Comparison of ENCODE assay signal across 8 cellular contexts in the genomic region with DNA sequence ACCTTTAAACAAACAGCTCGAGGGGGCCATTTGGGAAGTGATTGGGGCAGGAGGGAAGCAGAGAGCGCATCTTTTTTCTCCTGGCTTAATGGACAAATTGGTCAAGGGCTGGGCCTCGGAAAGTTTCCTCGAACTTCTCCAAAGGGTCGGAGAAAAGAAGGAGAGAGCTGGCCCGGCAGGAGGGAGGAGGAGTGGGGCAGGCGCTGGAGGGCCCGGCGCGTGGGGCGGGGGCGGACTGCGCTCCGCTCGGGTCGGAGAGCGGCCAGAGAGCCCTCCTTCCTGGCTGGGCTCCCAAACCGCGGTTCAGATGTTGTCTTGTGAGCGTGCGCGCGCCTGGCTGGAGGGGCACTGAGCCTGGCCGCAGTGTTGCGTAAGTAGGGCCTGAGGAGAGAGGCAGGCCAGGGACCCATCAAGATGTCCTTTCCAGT. TPM values are rescaled to one million over a fixed set of nuclear protein-coding genes. Genes with fewer than 3 reads are reported as not detected.
DNase-seq lines count a peak whose midpoint lies in the region; ATAC-seq, FAIRE-seq and TF ChIP-seq lines count a peak whose summit lies in the region.

No MANE protein-coding gene starts in this region.

- WGBS in K562 (ENCODE audit: insufficient coverage, low coverage, missing lambda C conversion rate), result 0% methylated on average over 9 of the region's 25 CpGs
- WGBS in small intestine, 3 donors, result 3 to 4% (median 3%) methylated on average over 22 to 25 of the region's 25 CpGs

- intact Hi-C loops in K562 (cut with micrococcal nuclease), result no loop called here

- H3K4me2 ChIP-seq in K562 (ENCODE audit: insufficient read depth, low read length), result no peak overlapping the region

- H3K27me3 ChIP-seq in K562 (ENCODE audit: control insufficient read depth in 2 of 2, insufficient read depth in 2 of 2, low read length in 2 of 2) (peaks cover 8 to 25% of the 10 kb centered on the region in 2 experiments; a peak in 3 of 5 replicates), small intestine (ENCODE audit: control insufficient read depth in 2 of 2, insufficient read depth in 2 of 2, low read length in 2 of 2) (peaks cover 4 to 7% of the 10 kb centered on the region in 2 donors)

- H3K4me3 ChIP-seq in K562, result no peak overlapping the region
- H3K4me3 ChIP-seq in iPS-11a (ENCODE audit: low read depth, low read length), result peak overlapping the region; percentile 40
- peak overlapping the region; percentile 64 for H3K4me3 ChIP-seq in retinal pigment epithelial cell (ENCODE audit: low read length)
- no peak overlapping the region for H3K4me3 ChIP-seq in small intestine (ENCODE audit: low read depth in 1 of 2, low read length in 2 of 2)

- H3K27ac ChIP-seq in K562 (ENCODE audit: extremely low read depth, low read depth, low read length) (no peak overlapping the region), small intestine (ENCODE audit: low read depth in 1 of 2, low read length in 1 of 2) (peak overlapping the region in 1 of 2 donors; percentile 94)

- H3K9ac ChIP-seq in K562 (ENCODE audit: insufficient read depth in 1 of 2, low read depth in 2 of 2, low read length in 2 of 2), result no peak overlapping the region

- POLR2A ChIA-PET in K562 (lab: Yijun Ruan, JAX), result interaction anchor here (0.6 kb wide), 1 partner anchor 761 kb away, joined by 3 read pairs; no protein-coding TSS in a partner anchor

- TF ChIP-seq CTCF in K562 (IDR thresholded peaks at IDR 0.05 in 2 of 3, conservative IDR thresholded peaks at IDR 0.05 in 1 of 3; ENCODE audit: insufficient read depth in 2 of 3, low read depth in 1 of 3, low read length in 3 of 3), result no peak
- TF ChIP-seq CTCF in retinal pigment epithelial cell (conservative IDR thresholded peaks at IDR 0.05; ENCODE audit: low read depth, low read length), result no peak

- no peaks in the 10 kb centered on the region for H3K9me3 ChIP-seq in K562 (replicated peaks; ENCODE audit: control insufficient read depth, insufficient read depth, low read depth, low read length)
- no peaks in the 10 kb centered on the region for H3K9me3 ChIP-seq in small intestine (ENCODE audit: control insufficient read depth, low read depth)

- in situ Hi-C loops in K562 (cut with MboI), result no loop called here

- H3K4me1 ChIP-seq in K562 (replicated peaks in 1 of 2; ENCODE audit: control insufficient read depth in 2 of 2, insufficient read depth in 2 of 2, low read length in 2 of 2) (peaks cover 0 to 4% of the 10 kb centered on the region in 2 experiments; a peak in 2 of 5 replicates), small intestine (ENCODE audit: control insufficient read depth in 2 of 2, insufficient read depth in 1 of 2, low read depth in 1 of 2, low read length in 1 of 2) (no peaks in the 10 kb centered on the region)

- DNase-seq in H4 (ENCODE audit: low spot score) (peak; percentile 89), K562 (ENCODE audit: extremely low read depth in 1 of 4, low spot score in 3 of 4) (peak in 1 of 4 experiments; percentile 11), retinal pigment epithelial cell (ENCODE audit: low read depth) (peak; percentile 39), small intestine (no peak), GM19238 (ENCODE audit: insufficient read length, low spot score) (no peak), RKO (ENCODE audit: low spot score) (no peak)

- CTCF ChIA-PET in K562 (lab: Yijun Ruan, JAX; ENCODE audit: low intra/inter-chr PET ratio), result no interaction called here

- TF ChIP-seq POLR2A in K562 (conservative IDR thresholded peaks at IDR 0.05), result no peak

- BruUV-seq in K562 (replicated peaks; lab: Mats Ljungman, UMichigan), result no TSS peak

- H3K36me3 ChIP-seq in K562 (ENCODE audit: control insufficient read depth, insufficient read depth, low read length), result no peaks in the 10 kb centered on the region
- no peaks in the 10 kb centered on the region for H3K36me3 ChIP-seq in small intestine (ENCODE audit: control insufficient read depth in 2 of 2, insufficient read depth in 2 of 2, low read length in 2 of 2)

- no peaks in the 10 kb centered on the region for H3K9me1 ChIP-seq in K562 (ENCODE audit: control insufficient read depth, insufficient read depth, low read length)

- no peaks in the 10 kb centered on the region for H4K20me1 ChIP-seq in K562 (replicated peaks; ENCODE audit: control insufficient read depth, insufficient read depth, low read length)

- no peak overlapping the region for H2AFZ ChIP-seq in K562 (ENCODE audit: low read depth, low read length)

- FAIRE-seq in K562 (lab: Jason Lieb, UNC) (no peak), small intestine (lab: Jason Lieb, UNC) (no peak)

- no peaks in the 10 kb centered on the region for H3K79me2 ChIP-seq in K562 (ENCODE audit: control insufficient read depth, insufficient read depth, low read length)

- no peak for TF ChIP-seq RAD21 in K562 (CRISPR knock-in tag; conservative IDR thresholded peaks at IDR 0.05 in 1 of 2, IDR thresholded peaks at IDR 0.05 in 1 of 2)

- TF ChIP-seq EP300 in K562 (IDR thresholded peaks at IDR 0.05; ENCODE audit: low read length), result no peak

- no peak for ATAC-seq in K562
- no peak for ATAC-seq in HG02759 (IDR thresholded peaks at IDR 0.05; ENCODE audit: unreplicated experiment)

TF ChIP-seq in K562, 482 proteins besides CTCF, POLR2A, EP300 and RAD21 (continues in another document):
- TF ChIP-seq CEBPG (CRISPR knock-in tag; IDR thresholded peaks at IDR 0.05), result no peak
- TF ChIP-seq CEBPG (tag; conservative IDR thresholded peaks at IDR 0.05 in 1 of 2, IDR thresholded peaks at IDR 0.05 in 1 of 2), result peak; percentile 34 to 75; a peak in 3 of 4 replicates
- peak; percentile 34; the same call in 1 of the 2 replicates for TF ChIP-seq EGR1 (conservative IDR thresholded peaks at IDR 0.05)
- TF ChIP-seq SLC30A9 (CRISPR knock-in tag; IDR thresholded peaks at IDR 0.05), result no peak
- TF ChIP-seq CEBPB (tag; IDR thresholded peaks at IDR 0.05), result peak; percentile 39
- TF ChIP-seq, protein P1, sequence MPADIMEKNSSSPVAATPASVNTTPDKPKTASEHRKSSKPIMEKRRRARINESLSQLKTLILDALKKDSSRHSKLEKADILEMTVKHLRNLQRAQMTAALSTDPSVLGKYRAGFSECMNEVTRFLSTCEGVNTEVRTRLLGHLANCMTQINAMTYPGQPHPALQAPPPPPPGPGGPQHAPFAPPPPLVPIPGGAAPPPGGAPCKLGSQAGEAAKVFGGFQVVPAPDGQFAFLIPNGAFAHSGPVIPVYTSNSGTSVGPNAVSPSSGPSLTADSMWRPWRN (IDR thresholded peaks at IDR 0.05; ENCODE audit: low read depth), result 0 out of 2 replicates have a peak, but pooled peaks have one; percentile 28
- TF ChIP-seq, protein P2, sequence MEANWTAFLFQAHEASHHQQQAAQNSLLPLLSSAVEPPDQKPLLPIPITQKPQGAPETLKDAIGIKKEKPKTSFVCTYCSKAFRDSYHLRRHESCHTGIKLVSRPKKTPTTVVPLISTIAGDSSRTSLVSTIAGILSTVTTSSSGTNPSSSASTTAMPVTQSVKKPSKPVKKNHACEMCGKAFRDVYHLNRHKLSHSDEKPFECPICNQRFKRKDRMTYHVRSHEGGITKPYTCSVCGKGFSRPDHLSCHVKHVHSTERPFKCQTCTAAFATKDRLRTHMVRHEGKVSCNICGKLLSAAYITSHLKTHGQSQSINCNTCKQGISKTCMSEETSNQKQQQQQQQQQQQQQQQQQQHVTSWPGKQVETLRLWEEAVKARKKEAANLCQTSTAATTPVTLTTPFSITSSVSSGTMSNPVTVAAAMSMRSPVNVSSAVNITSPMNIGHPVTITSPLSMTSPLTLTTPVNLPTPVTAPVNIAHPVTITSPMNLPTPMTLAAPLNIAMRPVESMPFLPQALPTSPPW (CRISPR knock-in tag; IDR thresholded peaks at IDR 0.05), result peak; percentile 21; the same call in 1 of the 2 replicates

RNA-seq across cellular contexts. Expression of a gene that starts 1.2 kb away (rescaled TPM):
- total RNA-seq in H4 (2014; rRNA removed; shearing (Covaris generic)), result 278 and 283 TPM in 2 replicates
- total RNA-seq in K562 (2011; cell fraction: chromatin; rRNA removed; ENCODE audit: low replicate concordance), result not detected in 2 replicates
- total RNA-seq in K562 (2011; cell fraction: nucleolus; rRNA removed), result not detected in 2 replicates
- not detected in 2 replicates for total RNA-seq in K562 (2011; cell fraction: nucleoplasm; rRNA removed)
- 0.05 TPM in 1 of 2 replicates, not detected in the other for total RNA-seq in K562 (2014; rRNA removed)
- total RNA-seq in K562 (2014; rRNA removed; fragmentation: Illumina TruSeq; extraction: Trizol), result not detected in 2 replicates
- total RNA-seq in K562 (2015; rRNA removed; fragmentation: Illumina TruSeq; extraction: Trizol), result not detected in 2 replicates
- 0.53 and 1.4 TPM in 2 replicates for total RNA-seq in K562 (2021)
- polyA plus RNA-seq in K562 (2011; rRNA removed), result not detected in 2 replicates
- 0.09 and 0.15 TPM in 2 replicates for polyA plus RNA-seq in K562 (2011; cell fraction: cytosol; rRNA removed)
- polyA plus RNA-seq in K562 (2011; cell fraction: nucleus; rRNA removed), result not detected in 2 replicates
- 0.15 TPM in 1 of 2 replicates, not detected in the other for polyA plus RNA-seq in K562 (2012)
- not detected in 2 replicates for polyA plus RNA-seq in K562 (2014; fragmentation: Illumina TruSeq; extraction: Trizol)
- polyA plus RNA-seq in K562 (2014; fragmentation: Nextera tagmentation; extraction: Ambion mirVana), result not detected
- not detected in 2 replicates for polyA plus RNA-seq in K562 (2014; rRNA removed)
- not detected in 2 replicates for polyA minus RNA-seq in K562 (2011; rRNA and poly(A)+ RNA removed)
- polyA minus RNA-seq in K562 (2011; cell fraction: cytosol; rRNA and poly(A)+ RNA removed), result not detected in 2 replicates
- polyA minus RNA-seq in K562 (2011; cell fraction: nucleus; rRNA and poly(A)+ RNA removed), result not detected in 2 replicates
- polyA plus RNA-seq in small intestine, result 10 to 100 TPM in 2 of 3 donors, 1 to 10 TPM in 1; 1.6 to 97.2 (median 16.5) TPM

RNA-seq across cellular contexts. Expression of a gene that starts 28.6 kb away (rescaled TPM):
- total RNA-seq in H4 (2014; rRNA removed; shearing (Covaris generic)), result 10.0 and 11.7 TPM in 2 replicates
- total RNA-seq in K562 (2011; cell fraction: chromatin; rRNA removed; ENCODE audit: low replicate concordance), result 1.4 and 6.9 TPM in 2 replicates
- 3.5 and 5.8 TPM in 2 replicates for total RNA-seq in K562 (2011; cell fraction: nucleolus; rRNA removed)
- total RNA-seq in K562 (2011; cell fraction: nucleoplasm; rRNA removed), result 3.7 and 5.6 TPM in 2 replicates
- 7.2 and 8.6 TPM in 2 replicates for total RNA-seq in K562 (2014; rRNA removed)
- 11.4 and 14.0 TPM in 2 replicates for total RNA-seq in K562 (2014; rRNA removed; fragmentation: Illumina TruSeq; extraction: Trizol)
- 12.6 and 13.8 TPM in 2 replicates for total RNA-seq in K562 (2015; rRNA removed; fragmentation: Illumina TruSeq; extraction: Trizol)
- total RNA-seq in K562 (2021), result 13.1 and 15.0 TPM in 2 replicates
- polyA plus RNA-seq in K562 (2011; rRNA removed), result 3.2 and 4.4 TPM in 2 replicates
- polyA plus RNA-seq in K562 (2011; cell fraction: cytosol; rRNA removed), result 1.6 and 1.7 TPM in 2 replicates
- polyA plus RNA-seq in K562 (2011; cell fraction: nucleus; rRNA removed), result 2.2 and 2.7 TPM in 2 replicates
- 12.2 and 15.3 TPM in 2 replicates for polyA plus RNA-seq in K562 (2012)
- polyA plus RNA-seq in K562 (2014; fragmentation: Illumina TruSeq; extraction: Trizol), result 6.5 and 7.3 TPM in 2 replicates
- polyA plus RNA-seq in K562 (2014; fragmentation: Nextera tagmentation; extraction: Ambion mirVana), result 1 to 10 TPM; 2.9 to 3.1 TPM
- polyA plus RNA-seq in K562 (2014; rRNA removed), result 7.8 and 8.3 TPM in 2 replicates
- polyA minus RNA-seq in K562 (2011; rRNA and poly(A)+ RNA removed), result 1.5 and 2.5 TPM in 2 replicates
- polyA minus RNA-seq in K562 (2011; cell fraction: cytosol; rRNA and poly(A)+ RNA removed), result 1.4 and 1.9 TPM in 2 replicates
- polyA minus RNA-seq in K562 (2011; cell fraction: nucleus; rRNA and poly(A)+ RNA removed), result 2.6 TPM in 2 replicates
- 1 to 10 TPM; 1.3 to 7.4 (median 2.4) TPM for polyA plus RNA-seq in small intestine

Comparison
In these comparisons a context has a peak if more than half of its experiments do, and no peak if none do; other contexts are left out.
1. DNase-seq: peak in H4 (single experiment) and retinal pigment epithelial cell (single experiment); none in small intestine (single experiment), GM19238 (single experiment) and RKO (single experiment).
2. H3K4me3 ChIP-seq: peak in iPS-11a (single experiment) and retinal pigment epithelial cell (single experiment); none in K562 (single experiment) and small intestine (0 of 2).
3. RNA of a gene that starts 1.2 kb away (total RNA-seq): 278 to 283 TPM in H4; 0.05 to 1.4 TPM in K562; every median in the first group is over 100 times any median in the second.